ENCODE assay signal across 7 cellular contexts in genomic region chr10:46992794-46993552, GRCh38.
DNase-seq lines count a peak whose midpoint lies in the region; ATAC-seq, FAIRE-seq and TF ChIP-seq lines count a peak whose summit lies in the region.

No MANE protein-coding gene starts in this region.

- TF ChIP-seq POLR2A in lower leg skin (IDR thresholded peaks at IDR 0.05) = no peak

- ATAC-seq in HG02840 (IDR thresholded peaks at IDR 0.05; ENCODE audit: low FRiP score, unreplicated experiment) = no peak
- ATAC-seq in GM19395 (IDR thresholded peaks at IDR 0.05; ENCODE audit: unreplicated experiment) = no peak

- WGBS in lower leg skin, 2 donors = 46% methylated on average over 7 of the region's 7 CpGs

- no peak for FAIRE-seq in bronchial epithelial cell (lab: Jason Lieb, UNC)

- DNase-seq in NCI-H524 (lab: John Stamatoyannopoulos, UW) (peak; percentile 11 to 29), bronchial epithelial cell (ENCODE audit: low read depth) (peak; percentile 46), lower leg skin (ENCODE audit: low spot score in 2 of 2) (peak; percentile 37 to 88), NK-92 (lab: John Stamatoyannopoulos, UW; ENCODE audit: unreplicated experiment) (no peak)

- intact Hi-C loops in lower leg skin (cut with DNase I; ENCODE audit: low total_unique reads) = no loop called here

- TF ChIP-seq CTCF in GM12874 (IDR thresholded peaks at IDR 0.05; ENCODE audit: insufficient read depth, low read depth, low read length) (peak; percentile 33; the same call in 1 of the 2 replicates), bronchial epithelial cell (IDR thresholded peaks at IDR 0.05; ENCODE audit: insufficient read depth, low read length, severe bottlenecking) (peak; percentile 43), lower leg skin (IDR thresholded peaks at IDR 0.05) (no peak)

- H3K27me3 ChIP-seq in bronchial epithelial cell (ENCODE audit: control insufficient read depth, insufficient read depth, low read length) = no peaks in the 10 kb centered on the region

- H3K36me3 ChIP-seq in bronchial epithelial cell (ENCODE audit: control insufficient read depth, insufficient read depth, low read length) = no peaks in the 10 kb centered on the region

- H3K4me3 ChIP-seq in bronchial epithelial cell (ENCODE audit: low read depth, low read length) (no peak overlapping the region), lower leg skin (ENCODE audit: low read depth, poor library complexity, severe bottlenecking) (no peak overlapping the region)

Comparison
In these comparisons a context has a peak if more than half of its experiments do, and no peak if none do; other contexts are left out.
1. CTCF ChIP-seq: peak in GM12874 (single experiment) and bronchial epithelial cell (single experiment); none in lower leg skin (0 of 3).